ENCODE assay signal across 29 cellular contexts in genomic region chr1:181776044-181776443, GRCh38.
"Had no signal": no experiment of that assay in that cellular context is flagged by ENCODE, and none has a peak within 500 bp of the region (broad histone marks: within the 10 kb centered on the region; RNA-seq: fewer than 3 reads in every experiment).

No MANE protein-coding gene starts in this region.

- DNase-seq: activated effector memory CD4-positive, alpha-beta T cell treated with anti-CD3 and anti-CD28 coated beads, Interleukin-2, amount 50 U/mL, for 16 hours; activated effector memory CD4-positive, alpha-beta T cell treated with Interleukin-2 at 50 U/mL for 16 hours; activated gamma-delta T cell; activated gamma-delta T cell treated with Interleukin-2 at 50 U/mL for 16 hours; activated naive CD4-positive, alpha-beta T cell; activated naive CD4-positive, alpha-beta T cell treated with anti-CD3 and anti-CD28 coated beads for 36 hours; activated naive CD4-positive, alpha-beta T cell treated with anti-CD3 and anti-CD28 coated beads, Interleukin-2, amount 10 ng/mL, durations not matched to agents 7 days and 5 days; activated naive CD4-positive, alpha-beta T cell treated with anti-CD3 and anti-CD28 coated beads, Interleukin-2, amount 50 U/mL, for 16 hours; activated naive CD4-positive, alpha-beta T cell treated with Interleukin-2 at 50 U/mL for 16 hours; activated naive CD8-positive, alpha-beta T cell treated with anti-CD3 and anti-CD28 coated beads for 36 hours; activated naive CD8-positive, alpha-beta T cell treated with anti-CD3 and anti-CD28 coated beads, Interleukin-2, amount 10 ng/mL, durations not matched to agents 7 days and 5 days; activated naive CD8-positive, alpha-beta T cell treated with anti-CD3 and anti-CD28 coated beads, Interleukin-2, amount 50 U/mL, for 24 hours; activated T-cell treated with anti-CD3 and anti-CD28 coated beads, Interleukin-2, amount 50 U/mL, for 1 hour; activated T-cell treated with anti-CD3 and anti-CD28 coated beads, Interleukin-2, amount 50 U/mL, for 24 hours; activated T-cell treated with anti-CD3 and anti-CD28 coated beads, Interleukin-2, amount 50 U/mL, for 4 hours; activated T-cell treated with anti-CD3 and anti-CD28 coated beads, Interleukin-2, amount 50 U/mL, for 48 hours; activated T-cell treated with anti-CD3 and anti-CD28 coated beads, Interleukin-2, amount 50 U/mL, for 72 hours; adrenal gland; amygdala; anterior cingulate cortex; aorta; body of pancreas; brain microvascular endothelial cell; caudate nucleus; central memory CD4-positive, alpha-beta T cell; cerebellar nuclear complex had no signal

- H3K4me1 ChIP-seq: adrenal gland, ascending aorta, body of pancreas, breast epithelium had no signal

- H3K36me3 ChIP-seq: adrenal gland, ascending aorta, brain microvascular endothelial cell, breast epithelium, cardiac muscle cell had no signal

- H3K27me3 ChIP-seq: adrenal gland, ascending aorta, brain microvascular endothelial cell, breast epithelium, cardiac muscle cell had no signal

- H3K9me3 ChIP-seq: adrenal gland, ascending aorta, body of pancreas, breast epithelium had no signal

- H3K27ac ChIP-seq: adrenal gland, ascending aorta, body of pancreas, brain microvascular endothelial cell, breast epithelium, cardiac muscle cell had no signal

- H3K4me3 ChIP-seq: adrenal gland, ascending aorta, body of pancreas, breast epithelium, cardiac muscle cell had no signal
